In the genomic region with DNA sequence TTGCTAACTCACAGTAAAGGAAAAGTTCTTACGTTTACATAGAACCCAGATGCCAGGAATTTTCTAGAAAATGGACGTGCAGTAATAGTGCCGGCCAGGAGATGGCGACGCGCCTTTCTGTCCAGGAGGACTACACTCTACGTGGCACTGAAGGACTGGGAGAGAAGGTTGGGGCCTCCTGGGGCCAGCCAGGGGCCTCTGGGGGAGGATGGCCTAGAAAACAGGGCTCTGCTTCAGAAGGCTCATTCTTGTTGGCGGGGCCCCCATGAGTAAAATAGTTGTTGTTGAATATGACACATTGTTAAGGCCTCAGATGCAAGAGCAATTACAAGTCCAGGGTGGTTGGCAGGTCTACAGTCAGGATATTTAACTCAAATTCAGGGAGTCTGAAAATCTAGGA, we compare ENCODE assay signal across 8 cellular contexts.
A peak's percentile ranks its signal among the peaks of the same experiment; 100 is the strongest.
DNase-seq lines count a peak whose midpoint lies in the region; ATAC-seq, FAIRE-seq and TF ChIP-seq lines count a peak whose summit lies in the region.

No MANE protein-coding gene starts in this region.

- peaks cover 3% of the 10 kb centered on the region for H3K27me3 Mint-ChIP-seq in astrocyte (ENCODE audit: low read depth, unreplicated experiment)

- FAIRE-seq in astrocyte (lab: Jason Lieb, UNC) = no peak

- peak; percentile 72 for TF ChIP-seq CTCF in astrocyte (IDR thresholded peaks at IDR 0.05; ENCODE audit: insufficient read depth, low read depth, low read length)

- H3K4me1 Mint-ChIP-seq in astrocyte (ENCODE audit: low read depth, unreplicated experiment) = peaks cover 18% of the 10 kb centered on the region

- no peak overlapping the region for H3K4me3 Mint-ChIP-seq in astrocyte (ENCODE audit: unreplicated experiment)

- H3K27ac ChIP-seq in astrocyte (ENCODE audit: low read depth, low read length) = no peak overlapping the region

- peak overlapping the region; percentile 26 for H2AFZ ChIP-seq in astrocyte (ENCODE audit: low read depth, low read length)

- no peaks in the 10 kb centered on the region for H4K20me1 ChIP-seq in astrocyte (ENCODE audit: insufficient read depth, low read length)

- no peak overlapping the region for H3K4me2 ChIP-seq in astrocyte (ENCODE audit: low read length)

- H3K36me3 ChIP-seq in astrocyte (ENCODE audit: insufficient read depth, low read length) = no peaks in the 10 kb centered on the region

- H3K4me1 ChIP-seq in astrocyte (ENCODE audit: insufficient read depth, low read length) = no peaks in the 10 kb centered on the region

- no peak overlapping the region for H3K27ac Mint-ChIP-seq in astrocyte (ENCODE audit: unreplicated experiment)

- no peaks in the 10 kb centered on the region for H3K9me3 Mint-ChIP-seq in astrocyte (ENCODE audit: unreplicated experiment)

- DNase-seq in NCI-H2171 treated with DMSO at 0.1 percent for 48 hours (lab: John Stamatoyannopoulos, UW) (peak; percentile 15), NCI-H2171 (lab: John Stamatoyannopoulos, UW) (no peak), HuH-7 (ENCODE audit: low spot score) (peak; percentile 50), T-helper 1 cell (peak in 4 of 5 donors; percentile 17 to 72 (median 30)), astrocyte (ENCODE audit: low read depth) (peak; percentile 40), iPS-NIHi11 (ENCODE audit: low spot score) (peak; percentile 74)
- peak; percentile 66 to 68 for DNase-seq in stimulated activated CD4-positive, alpha-beta T cell treated with anti-CD3 and anti-CD28 coated beads, Interleukin-2, amount 100 ng/mL, for 24 hours

- H3K79me2 ChIP-seq in astrocyte (ENCODE audit: insufficient read depth, low read length) = no peaks in the 10 kb centered on the region

- peak overlapping the region; percentile 8 for H3K9ac ChIP-seq in astrocyte (ENCODE audit: low read length)

- H3K36me3 Mint-ChIP-seq in astrocyte (ENCODE audit: low read depth, unreplicated experiment) = no peaks in the 10 kb centered on the region

- no peak for ATAC-seq in HG03045 (IDR thresholded peaks at IDR 0.05; ENCODE audit: unreplicated experiment)

- H3K4me3 ChIP-seq in astrocyte (ENCODE audit: insufficient read depth, low read depth, low read length) = no peak overlapping the region

- H3K27me3 ChIP-seq in astrocyte (ENCODE audit: insufficient read depth, low read length) = no peaks in the 10 kb centered on the region

- no peaks in the 10 kb centered on the region for H3K9me3 ChIP-seq in astrocyte (ENCODE audit: insufficient read depth, low read depth, low read length)
